ENCODE assay signal across 8 cellular contexts in genomic region chr11:3109921-3110706, GRCh38. TPM values are rescaled to one million over a fixed set of nuclear protein-coding genes. Genes with fewer than 3 reads are reported as not detected.
DNase-seq lines count a peak whose midpoint lies in the region; ATAC-seq and TF ChIP-seq lines count a peak whose summit lies in the region.

No MANE protein-coding gene starts in this region.

- POLR2A ChIA-PET in WTC11 (lab: Charles Lee), result interaction anchor here (0.6 to 1.0 kb wide), 2 partner anchors 14 to 105 kb away, joined by 3 to 4 read pairs; no protein-coding TSS in a partner anchor

- H3K9me3 Mint-ChIP-seq in WTC11 (peaks cover 45% of the 10 kb centered on the region), neural crest cell (peaks cover 11% of the 10 kb centered on the region)

- H3K27ac ChIP-seq in Karpas-422 (ENCODE audit: low read length), result no peak overlapping the region

- no peaks in the 10 kb centered on the region for H3K9me2 ChIP-seq in Karpas-422 (replicated peaks; ENCODE audit: insufficient read depth, low read length)

- no peak overlapping the region for H2AFZ ChIP-seq in Karpas-422 (ENCODE audit: low read length)

- peaks cover 3% of the 10 kb centered on the region; the same call in 1 of the 2 replicates for H3K9me3 ChIP-seq in Karpas-422 (ENCODE audit: low read length)

- DNase-seq in DMS53 (lab: John Stamatoyannopoulos, UW) (peak; percentile 87), Karpas-422 (peak; percentile 87), WTC11 (ENCODE audit: low spot score) (peak; percentile 85), neural crest cell (ENCODE audit: low read depth, low spot score) (no peak), GDM1 (lab: John Stamatoyannopoulos, UW) (no peak)

- H3K27ac Mint-ChIP-seq in WTC11 (no peak overlapping the region), neural crest cell (ENCODE audit: unreplicated experiment) (no peak overlapping the region)

- H3K27me3 Mint-ChIP-seq in WTC11 (ENCODE audit: low read depth) (peaks cover 3% of the 10 kb centered on the region; the same call in 1 of the 2 replicates), neural crest cell (ENCODE audit: low read depth) (no peaks in the 10 kb centered on the region)

- TF ChIP-seq CTCF in WTC11 (IDR thresholded peaks at IDR 0.05) (peak; percentile 65), neural crest cell (conservative IDR thresholded peaks at IDR 0.05) (peak; percentile 55)

- peaks cover 17% of the 10 kb centered on the region for H3K4me1 Mint-ChIP-seq in WTC11
- no peaks in the 10 kb centered on the region for H3K4me1 Mint-ChIP-seq in neural crest cell

- H3K36me3 ChIP-seq in Karpas-422 (ENCODE audit: insufficient read depth, low read length), result no peaks in the 10 kb centered on the region

- no peaks in the 10 kb centered on the region for H4K20me1 ChIP-seq in Karpas-422 (ENCODE audit: insufficient read depth, low read depth, low read length)

- H3K36me3 Mint-ChIP-seq in WTC11, result peaks cover 39% of the 10 kb centered on the region
- H3K36me3 Mint-ChIP-seq in neural crest cell (ENCODE audit: low read depth), result peaks cover 38% of the 10 kb centered on the region

- no peak overlapping the region for H3K9ac ChIP-seq in Karpas-422 (ENCODE audit: low read length)

- no peak overlapping the region for H3K4me3 Mint-ChIP-seq in WTC11
- no peak overlapping the region for H3K4me3 Mint-ChIP-seq in neural crest cell

- H3K4me1 ChIP-seq in Karpas-422 (ENCODE audit: low read length), result no peaks in the 10 kb centered on the region

- no peaks in the 10 kb centered on the region for H3K27me3 ChIP-seq in Karpas-422 (ENCODE audit: low read length)

- no peak overlapping the region for H3K4me3 ChIP-seq in Karpas-422 (ENCODE audit: low read length)

- ATAC-seq in WTC11, result peak; percentile 93
- ATAC-seq in esophagus mucosa, result peak; percentile 80
- ATAC-seq in GM18520 (IDR thresholded peaks at IDR 0.05; ENCODE audit: unreplicated experiment), result no peak
- no peak for ATAC-seq in GM19023 (IDR thresholded peaks at IDR 0.05; ENCODE audit: unreplicated experiment)

- H3K4me2 ChIP-seq in Karpas-422 (ENCODE audit: low read depth, low read length, poor library complexity, severe bottlenecking), result no peak overlapping the region

- no peaks in the 10 kb centered on the region for H3K79me2 ChIP-seq in Karpas-422 (ENCODE audit: low read length)

- CTCF ChIA-PET in WTC11 (lab: Charles Lee), result interaction anchor here (0.6 to 4.1 kb wide), 27 partner anchors 10 to 114 kb away, joined by 3 to 28 read pairs (median 4); partner anchors contain the start of gene OSBPL5

TF ChIP-seq in WTC11, 78 proteins besides CTCF, POLR2A, EP300 and RAD21:
- no peak for TF ChIP-seq IRF2 (CRISPR knock-in tag; IDR thresholded peaks at IDR 0.05; ENCODE audit: borderline replicate concordance, low read depth)
- TF ChIP-seq HMGXB4 (CRISPR knock-in tag; IDR thresholded peaks at IDR 0.05), result 0 out of 2 replicates have a peak, but pooled peaks have one; percentile 24
- no peak for TF ChIP-seq ZNF416 (CRISPR knock-in tag; IDR thresholded peaks at IDR 0.05)
- peak; percentile 41; the same call in 1 of the 2 replicates for TF ChIP-seq FOXP1 (CRISPR knock-in tag; IDR thresholded peaks at IDR 0.05; ENCODE audit: borderline replicate concordance)
- TF ChIP-seq ELF4 (CRISPR knock-in tag; IDR thresholded peaks at IDR 0.05; ENCODE audit: low read depth), result no peak
- TF ChIP-seq ZNF396 (CRISPR knock-in tag; IDR thresholded peaks at IDR 0.05; ENCODE audit: borderline replicate concordance), result no peak
- TF ChIP-seq ETV6 (CRISPR knock-in tag; IDR thresholded peaks at IDR 0.05), result 0 out of 2 replicates have a peak, but pooled peaks have one; percentile 29
- TF ChIP-seq ZNF532 (CRISPR knock-in tag; IDR thresholded peaks at IDR 0.05; ENCODE audit: borderline replicate concordance), result no peak

RNA-seq across cellular contexts. Expression of gene CARS1, which starts 52.9 kb away (rescaled TPM):
- total RNA-seq in Karpas-422 (2014; rRNA removed; shearing (Covaris generic); ENCODE audit: low replicate concordance), result 55.8 and 80.6 TPM in 2 replicates
- total RNA-seq in WTC11 (2021), result 57.9 to 92.0 TPM (median 62.0 TPM) in 3 replicates
- total RNA-seq in esophagus mucosa, result 39.4 TPM
- 59.2 and 61.8 TPM in 2 replicates for total RNA-seq in neural crest cell

RNA-seq across cellular contexts. Expression of gene OSBPL5, which starts 55.0 kb away (rescaled TPM):
- total RNA-seq in Karpas-422 (2014; rRNA removed; shearing (Covaris generic); ENCODE audit: low replicate concordance), result not detected in 2 replicates
- 13.1 to 17.7 TPM (median 14.8 TPM) in 3 replicates for total RNA-seq in WTC11 (2021)
- total RNA-seq in esophagus mucosa, result 13.4 TPM
- total RNA-seq in neural crest cell, result 30.6 and 31.4 TPM in 2 replicates

Comparison
In these comparisons a context has a peak if more than half of its experiments do, and no peak if none do; other contexts are left out.
1. DNase-seq: peak in DMS53 (single experiment), Karpas-422 (single experiment) and WTC11 (single experiment); none in neural crest cell (single experiment) and GDM1 (single experiment).
2. ATAC-seq: peak in WTC11 (single experiment) and esophagus mucosa (single experiment); none in GM18520 (single experiment) and GM19023 (single experiment).
3. RNA of gene OSBPL5, which starts 55.0 kb away (total RNA-seq): 30.6 to 31.4 TPM in neural crest cell, 13.1 to 17.7 TPM in WTC11 and 13.4 TPM in esophagus mucosa (single experiment); not detected in Karpas-422; every median in the first group is over 10 times any median in the second.